Comparison of ENCODE assay signal across 19 cellular contexts in the genomic region with DNA sequence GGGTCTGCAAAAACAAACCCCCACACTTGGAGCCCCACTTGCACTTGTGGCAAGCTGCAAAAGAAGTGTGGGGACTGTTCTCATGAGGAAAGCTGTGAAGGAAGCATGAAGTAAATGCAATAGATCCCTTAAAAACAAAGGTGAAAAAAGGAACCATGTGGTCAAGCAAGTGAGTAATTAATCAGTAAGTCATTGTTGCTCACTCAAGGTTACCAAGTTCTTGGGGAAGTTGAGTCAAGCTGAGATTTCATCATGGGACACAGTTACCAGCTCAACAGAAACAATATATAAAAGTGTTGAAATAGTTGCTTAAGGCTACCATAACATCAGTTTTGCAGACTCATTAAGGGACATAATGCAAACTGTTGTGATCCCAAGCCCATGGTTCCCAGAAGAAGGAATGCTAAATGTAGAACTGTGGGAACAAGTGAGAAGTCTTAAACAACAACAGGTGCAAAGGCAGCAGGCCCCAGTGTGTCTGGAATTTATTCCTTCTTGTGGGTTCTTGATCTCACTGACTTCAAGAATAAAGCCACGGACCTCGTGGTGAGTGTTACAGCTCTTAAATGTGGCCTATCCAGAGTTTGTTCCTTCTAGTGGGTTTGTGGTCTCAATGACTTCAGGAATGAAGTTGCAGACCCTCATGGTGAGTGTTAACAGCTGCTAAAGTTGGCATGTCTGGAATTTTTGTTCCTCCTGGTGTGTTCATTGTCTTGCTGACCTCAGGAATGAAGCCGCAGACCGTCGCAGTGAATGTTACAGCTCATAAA.
"Had no signal": no experiment of that assay in that cellular context is flagged by ENCODE, and none has a peak within 500 bp of the region (broad histone marks: within the 10 kb centered on the region; RNA-seq: fewer than 3 reads in every experiment).

No MANE protein-coding gene starts in this region.

- H3K4me3 Mint-ChIP-seq: activated naive CD8-positive, alpha-beta T cell treated with anti-CD3 and anti-CD28 coated beads, Interleukin-2, amount 50 U/mL, for 24 hours; activated T-helper 1 cell treated with anti-CD3 and anti-CD28 coated beads, Interleukin-12 subunit alpha, Interleukin-12 subunit beta, Interleukin-2, Interleukin-4 antibody, amounts not matched to agents 30 ng/mL and 10 ng/mL and 1 ng/mL, durations not matched to agents 14 hours and 24 hours and 36 hours; central memory CD8-positive, alpha-beta T cell; naive thymus-derived CD8-positive, alpha-beta T cell; stimulated activated naive B cell treated with anti-CD40 and anti-IgM and Interleukin-4, amounts not matched to agents 10 μg/mL and 1 μg/mL and 100 μg/mL, for 72 hours had no signal

- H3K4me3 ChIP-seq: coronary artery, gastroesophageal sphincter, heart left ventricle, left lung, thoracic aorta, upper lobe of left lung had no signal

- H3K27ac Mint-ChIP-seq: activated naive CD8-positive, alpha-beta T cell treated with anti-CD3 and anti-CD28 coated beads, Interleukin-2, amount 50 U/mL, for 24 hours; activated T-helper 1 cell treated with anti-CD3 and anti-CD28 coated beads, Interleukin-12 subunit alpha, Interleukin-12 subunit beta, Interleukin-2, Interleukin-4 antibody, amounts not matched to agents 30 ng/mL and 10 ng/mL and 1 ng/mL, durations not matched to agents 14 hours and 24 hours and 36 hours; naive thymus-derived CD8-positive, alpha-beta T cell; stimulated activated naive B cell treated with anti-CD40 and anti-IgM and Interleukin-4, amounts not matched to agents 10 μg/mL and 1 μg/mL and 100 μg/mL, for 72 hours had no signal

- DNase-seq: activated CD8-positive, alpha-beta memory T cell treated with anti-CD3 and anti-CD28 coated beads for 24 hours; activated naive CD8-positive, alpha-beta T cell treated with anti-CD3 and anti-CD28 coated beads, Interleukin-2, amount 50 U/mL, for 24 hours; anterior cingulate cortex; brain microvascular endothelial cell; heart left ventricle; kidney; naive thymus-derived CD8-positive, alpha-beta T cell; stimulated activated naive B cell treated with anti-CD40 and anti-IgM and Interleukin-4, amounts not matched to agents 10 μg/mL and 1 μg/mL and 100 μg/mL, for 72 hours; T-helper 1 cell; T-helper 9 cell; upper lobe of left lung had no signal

- H3K9me3 Mint-ChIP-seq: activated naive CD8-positive, alpha-beta T cell treated with anti-CD3 and anti-CD28 coated beads, Interleukin-2, amount 50 U/mL, for 24 hours; central memory CD8-positive, alpha-beta T cell had no signal

- H3K9ac ChIP-seq: parathyroid adenoma had no signal

- H3K27ac ChIP-seq: brain microvascular endothelial cell, coronary artery, gastroesophageal sphincter, heart left ventricle, parathyroid adenoma, thoracic aorta had no signal

- ATAC-seq: activated naive CD8-positive, alpha-beta T cell treated with anti-CD3 and anti-CD28 coated beads, Interleukin-2, amount 50 U/mL, for 24 hours; esophagus mucosa; gastroesophageal sphincter; heart left ventricle; left lung; naive thymus-derived CD8-positive, alpha-beta T cell had no signal

- H3K36me3 Mint-ChIP-seq: naive thymus-derived CD8-positive, alpha-beta T cell; stimulated activated naive B cell treated with anti-CD40 and anti-IgM and Interleukin-4, amounts not matched to agents 10 μg/mL and 1 μg/mL and 100 μg/mL, for 72 hours had no signal

- H2AFZ ChIP-seq: parathyroid adenoma had no signal

- H3K27me3 ChIP-seq: brain microvascular endothelial cell, gastroesophageal sphincter, heart left ventricle, left lung, upper lobe of left lung had no signal

- H3K4me1 Mint-ChIP-seq: central memory CD8-positive, alpha-beta T cell had no signal

- H3K27me3 Mint-ChIP-seq: activated naive CD8-positive, alpha-beta T cell treated with anti-CD3 and anti-CD28 coated beads, Interleukin-2, amount 50 U/mL, for 24 hours; central memory CD8-positive, alpha-beta T cell; naive thymus-derived CD8-positive, alpha-beta T cell; stimulated activated naive B cell treated with anti-CD40 and anti-IgM and Interleukin-4, amounts not matched to agents 10 μg/mL and 1 μg/mL and 100 μg/mL, for 72 hours had no signal

- H3K79me2 ChIP-seq: parathyroid adenoma had no signal

- H3K36me3 ChIP-seq: brain microvascular endothelial cell, gastroesophageal sphincter, heart left ventricle, left lung, thoracic aorta, upper lobe of left lung had no signal

- H3K4me1 ChIP-seq: gastroesophageal sphincter, heart left ventricle, left lung, parathyroid adenoma, upper lobe of left lung had no signal

- H3K9me3 ChIP-seq: gastroesophageal sphincter, heart left ventricle, left lung, thoracic aorta, upper lobe of left lung had no signal
